31 cellular contexts compared by ENCODE assay signal in the genomic region with DNA sequence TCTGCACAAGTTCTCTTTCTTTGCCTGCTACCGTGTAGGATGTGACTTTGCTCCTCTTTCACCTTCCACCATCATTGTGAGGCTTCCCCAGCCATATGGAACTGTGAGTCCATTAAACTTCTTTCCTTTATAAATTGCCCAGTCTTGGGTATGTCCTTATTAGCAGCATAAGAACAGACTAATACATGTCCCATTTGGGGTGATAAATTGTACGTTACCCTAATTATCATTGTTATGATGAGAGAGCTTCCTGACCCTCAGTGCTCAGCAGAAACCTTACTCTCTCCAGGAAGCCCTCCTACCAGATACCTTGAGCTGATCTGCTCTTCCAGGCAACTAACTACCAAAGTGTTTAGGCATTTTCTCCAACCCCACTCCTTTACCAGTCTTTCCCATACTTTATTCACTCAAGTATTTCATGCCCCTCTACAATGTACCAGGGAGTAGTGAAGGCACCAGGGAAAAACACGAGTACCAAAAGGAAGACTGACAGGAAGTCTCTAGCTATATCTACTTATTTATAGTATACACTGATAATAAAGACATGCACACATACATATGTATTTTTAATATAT.
"Had no signal": no experiment of that assay in that cellular context is flagged by ENCODE, and none has a peak within 500 bp of the region (broad histone marks: within the 10 kb centered on the region; RNA-seq: fewer than 3 reads in every experiment).

No MANE protein-coding gene starts in this region.

- H3K9me3 ChIP-seq: body of pancreas, gastrocnemius medialis, heart left ventricle had no signal

- H3K27me3 ChIP-seq: body of pancreas, foreskin keratinocyte, gastrocnemius medialis, heart left ventricle, hepatocyte had no signal

- H3K36me3 Mint-ChIP-seq: activated naive CD8-positive, alpha-beta T cell had no signal

- H3K9me3 Mint-ChIP-seq: activated B cell treated with CpG ODN at 0.5 μM for 24 hours; activated CD4-positive, alpha-beta memory T cell treated with anti-CD3 and anti-CD28 coated beads, Interleukin-2, amount 10 ng/mL, durations not matched to agents 7 days and 5 days; activated T-cell treated with anti-CD3 and anti-CD28 coated beads, Interleukin-2, amount 50 U/mL, for 24 hours; activated T-cell treated with anti-CD3 and anti-CD28 coated beads, Interleukin-2, amount 50 U/mL, for 72 hours; T-helper 2 cell treated with Interferon-gamma antibody and Interleukin-4, amounts not matched to agents 5 μg/mL and 100 μg/mL, for 36 hours had no signal

- H3K27ac Mint-ChIP-seq: activated B cell treated with CpG ODN at 0.5 μM for 24 hours; activated CD4-positive, alpha-beta memory T cell treated with anti-CD3 and anti-CD28 coated beads, Interleukin-2, amount 10 ng/mL, durations not matched to agents 7 days and 5 days; activated naive CD8-positive, alpha-beta T cell; activated T-cell treated with anti-CD3 and anti-CD28 coated beads, Interleukin-2, amount 50 U/mL, for 24 hours; activated T-cell treated with anti-CD3 and anti-CD28 coated beads, Interleukin-2, amount 50 U/mL, for 72 hours; effector memory CD8-positive, alpha-beta T cell; T-helper 17 cell; T-helper 2 cell treated with Interferon-gamma antibody and Interleukin-4, amounts not matched to agents 5 μg/mL and 100 μg/mL, for 36 hours had no signal

- H3K36me3 ChIP-seq: gastrocnemius medialis, heart left ventricle, WERI-Rb-1 had no signal

- H3K4me3 Mint-ChIP-seq: activated B cell treated with CpG ODN at 0.5 μM for 24 hours; activated CD4-positive, alpha-beta memory T cell treated with anti-CD3 and anti-CD28 coated beads, Interleukin-2, amount 10 ng/mL, durations not matched to agents 7 days and 5 days; activated naive CD8-positive, alpha-beta T cell; activated T-cell treated with anti-CD3 and anti-CD28 coated beads, Interleukin-2, amount 50 U/mL, for 24 hours; activated T-cell treated with anti-CD3 and anti-CD28 coated beads, Interleukin-2, amount 50 U/mL, for 72 hours; effector memory CD8-positive, alpha-beta T cell; T-helper 17 cell; T-helper 2 cell treated with Interferon-gamma antibody and Interleukin-4, amounts not matched to agents 5 μg/mL and 100 μg/mL, for 36 hours had no signal

- H3K4me1 Mint-ChIP-seq: activated B cell treated with CpG ODN at 0.5 μM for 24 hours; activated CD4-positive, alpha-beta memory T cell treated with anti-CD3 and anti-CD28 coated beads, Interleukin-2, amount 10 ng/mL, durations not matched to agents 7 days and 5 days; T-helper 17 cell had no signal

- H3K27me3 Mint-ChIP-seq: activated B cell treated with CpG ODN at 0.5 μM for 24 hours; activated CD4-positive, alpha-beta memory T cell treated with anti-CD3 and anti-CD28 coated beads, Interleukin-2, amount 10 ng/mL, durations not matched to agents 7 days and 5 days; effector memory CD8-positive, alpha-beta T cell; T-helper 17 cell had no signal

- ATAC-seq: activated CD4-positive, CD25-positive, alpha-beta regulatory T cell treated with anti-CD3 and anti-CD28 coated beads, Interleukin-2, amount 50 U/mL, for 24 hours; activated T-cell treated with anti-CD3 and anti-CD28 coated beads, Interleukin-2, amount 50 U/mL, for 72 hours; body of pancreas; effector memory CD8-positive, alpha-beta T cell; gastrocnemius medialis; heart left ventricle; T-helper 17 cell had no signal

- H3K27ac ChIP-seq: body of pancreas, gastrocnemius medialis, heart left ventricle, hepatocyte, WERI-Rb-1 had no signal

- H3K4me3 ChIP-seq: body of pancreas, gastrocnemius medialis, heart left ventricle, hepatocyte had no signal

- H3K4me1 ChIP-seq: gastrocnemius medialis, heart left ventricle had no signal

- DNase-seq: activated B cell treated with CpG ODN at 0.5 μM for 24 hours; activated CD4-positive, alpha-beta memory T cell treated with anti-CD3 and anti-CD28 coated beads, Interleukin-2, amount 10 ng/mL, durations not matched to agents 7 days and 5 days; activated CD4-positive, alpha-beta T cell treated with anti-CD3 and anti-CD28 coated beads for 48 hours; activated CD4-positive, alpha-beta T cell treated with anti-CD3 and anti-CD28 coated beads, Interleukin-2, amount 50 U/mL, for 4 hours; activated CD8-positive, alpha-beta memory T cell treated with anti-CD3 and anti-CD28 coated beads, Interleukin-2, amount 50 U/mL, for 48 hours; activated gamma-delta T cell treated with Interleukin-2 at 50 U/mL for 16 hours; activated naive CD4-positive, alpha-beta T cell treated with anti-CD3 and anti-CD28 coated beads, Interleukin-2, amount 50 U/mL, for 16 hours; activated naive CD4-positive, alpha-beta T cell treated with Interleukin-2 at 50 U/mL for 16 hours; activated T-cell treated with anti-CD3 and anti-CD28 coated beads for 4 hours; activated T-cell treated with anti-CD3 and anti-CD28 coated beads, Interleukin-2, amount 50 U/mL, for 24 hours; activated T-cell treated with anti-CD3 and anti-CD28 coated beads, Interleukin-2, amount 50 U/mL, for 72 hours; amygdala; aorta; body of pancreas; caudate nucleus; cortex of kidney; dermis blood vessel endothelial cell; effector CD4-positive, alpha-beta T cell; effector memory CD8-positive, alpha-beta T cell; foreskin keratinocyte; gastrocnemius medialis; glutamatergic neuron; heart left ventricle; T-helper 1 cell; T-helper 17 cell; T1000 had no signal
